Comparison of ENCODE assay signal across 1 cellular context in the genomic region with DNA sequence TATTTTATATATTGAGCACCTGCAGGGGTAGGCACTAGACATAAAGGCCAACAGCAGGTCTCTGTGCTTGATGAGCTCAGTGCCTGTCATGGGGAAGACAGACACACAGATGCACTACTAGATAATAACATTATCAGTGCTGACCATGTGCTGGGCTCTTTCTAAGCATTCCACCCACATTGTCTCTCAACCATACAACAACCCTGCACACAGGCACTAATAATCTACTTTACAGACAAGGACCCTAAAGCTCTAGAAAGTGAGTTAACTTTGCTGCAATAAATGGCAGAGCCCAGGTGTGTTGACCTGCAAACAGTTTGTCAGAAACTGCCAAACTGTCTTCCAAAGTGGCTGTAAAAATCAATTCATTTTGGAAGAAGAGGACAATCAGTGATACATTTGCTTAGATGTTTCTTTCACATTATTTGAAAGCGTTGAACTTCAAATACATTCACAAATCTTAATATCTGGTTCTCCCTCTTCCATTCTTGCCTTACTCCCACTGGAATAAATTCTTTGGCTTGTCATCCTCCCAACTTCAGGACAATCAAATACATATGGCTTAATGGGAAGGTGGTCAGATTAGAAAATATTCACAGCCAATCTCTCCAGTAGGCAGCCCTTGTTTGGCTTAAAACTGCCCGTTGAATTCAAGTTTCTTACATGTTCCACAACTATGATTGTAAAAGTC.
A peak's percentile ranks its signal among the peaks of the same experiment; 100 is the strongest.
TF ChIP-seq lines count a peak whose summit lies in the region.

No MANE protein-coding gene starts in this region.

TF ChIP-seq in K562, 482 proteins besides CTCF, POLR2A, EP300 and RAD21 (continued from another document and continues in another):
- TF ChIP-seq, protein P1, sequence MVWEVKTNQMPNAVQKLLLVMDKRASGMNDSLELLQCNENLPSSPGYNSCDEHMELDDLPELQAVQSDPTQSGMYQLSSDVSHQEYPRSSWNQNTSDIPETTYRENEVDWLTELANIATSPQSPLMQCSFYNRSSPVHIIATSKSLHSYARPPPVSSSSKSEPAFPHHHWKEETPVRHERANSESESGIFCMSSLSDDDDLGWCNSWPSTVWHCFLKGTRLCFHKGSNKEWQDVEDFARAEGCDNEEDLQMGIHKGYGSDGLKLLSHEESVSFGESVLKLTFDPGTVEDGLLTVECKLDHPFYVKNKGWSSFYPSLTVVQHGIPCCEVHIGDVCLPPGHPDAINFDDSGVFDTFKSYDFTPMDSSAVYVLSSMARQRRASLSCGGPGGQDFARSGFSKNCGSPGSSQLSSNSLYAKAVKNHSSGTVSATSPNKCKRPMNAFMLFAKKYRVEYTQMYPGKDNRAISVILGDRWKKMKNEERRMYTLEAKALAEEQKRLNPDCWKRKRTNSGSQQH (CRISPR knock-in tag; IDR thresholded peaks at IDR 0.05): no peak
- TF ChIP-seq ZNF408 (CRISPR knock-in tag; IDR thresholded peaks at IDR 0.05; ENCODE audit: low read depth) (no peak), ZNF124 (CRISPR knock-in tag; IDR thresholded peaks at IDR 0.05) (no peak), CREM (IDR thresholded peaks at IDR 0.05; ENCODE audit: low read depth) (peak; percentile 90), EZH2 (IDR thresholded peaks at IDR 0.05; ENCODE audit: borderline replicate concordance, low read depth, low read length) (no peak), TAF7 (tag; IDR thresholded peaks at IDR 0.05) (no peak), FOXJ3 (CRISPR knock-in tag; IDR thresholded peaks at IDR 0.05) (no peak), SMARCB1 (IDR thresholded peaks at IDR 0.05; ENCODE audit: insufficient read length, low read depth) (peak; percentile 99), MTA3 (IDR thresholded peaks at IDR 0.05; ENCODE audit: borderline replicate concordance) (peak; percentile 85), ZNF780A (CRISPR knock-in tag; IDR thresholded peaks at IDR 0.05) (no peak), ZNF589 (CRISPR knock-in tag; IDR thresholded peaks at IDR 0.05; ENCODE audit: low read depth) (peak; percentile 89), TAF1 (IDR thresholded peaks at IDR 0.05; ENCODE audit: control insufficient read depth, extremely low read depth, insufficient read depth, low read length, severe bottlenecking) (no peak), CAMTA2 (CRISPR knock-in tag; conservative IDR thresholded peaks at IDR 0.05) (no peak), ZC3H11A (IDR thresholded peaks at IDR 0.05; ENCODE audit: low read depth, low read length) (no peak), SMARCC2 (IDR thresholded peaks at IDR 0.05; ENCODE audit: low read depth) (peak; percentile 99), POU5F1 (IDR thresholded peaks at IDR 0.05; ENCODE audit: borderline replicate concordance, low read depth, low read length, partially characterized antibody) (no peak), MTA2 (IDR thresholded peaks at IDR 0.05; ENCODE audit: low read depth) (peak; percentile 99), RBBP5 (IDR thresholded peaks at IDR 0.05; ENCODE audit: borderline replicate concordance, insufficient read depth, low read length, poor library complexity, severe bottlenecking) (peak; percentile 96), MEF2D (tag; conservative IDR thresholded peaks at IDR 0.05; ENCODE audit: low read depth) (no peak), NFE2L1 (tag; IDR thresholded peaks at IDR 0.05; ENCODE audit: borderline replicate concordance, low read depth) (no peak), SAFB (IDR thresholded peaks at IDR 0.05; ENCODE audit: borderline replicate concordance, low read depth, low read length) (no peak), GABPB1 (CRISPR knock-in tag; IDR thresholded peaks at IDR 0.05) (no peak; the same call in 1 of the 2 replicates), ATF7 (IDR thresholded peaks at IDR 0.05) (peak; percentile 95), STAG1 (CRISPR knock-in tag; IDR thresholded peaks at IDR 0.05; ENCODE audit: borderline replicate concordance) (no peak), CHD4 (IDR thresholded peaks at IDR 0.05; ENCODE audit: insufficient read depth, insufficient replicate concordance, low read depth, low read length, poor library complexity, severe bottlenecking) (no peak), NFYB (IDR thresholded peaks at IDR 0.05; ENCODE audit: extremely low read depth, insufficient read length) (no peak), ZNF551 (CRISPR knock-in tag; IDR thresholded peaks at IDR 0.05) (no peak)
- TF ChIP-seq, protein P2, sequence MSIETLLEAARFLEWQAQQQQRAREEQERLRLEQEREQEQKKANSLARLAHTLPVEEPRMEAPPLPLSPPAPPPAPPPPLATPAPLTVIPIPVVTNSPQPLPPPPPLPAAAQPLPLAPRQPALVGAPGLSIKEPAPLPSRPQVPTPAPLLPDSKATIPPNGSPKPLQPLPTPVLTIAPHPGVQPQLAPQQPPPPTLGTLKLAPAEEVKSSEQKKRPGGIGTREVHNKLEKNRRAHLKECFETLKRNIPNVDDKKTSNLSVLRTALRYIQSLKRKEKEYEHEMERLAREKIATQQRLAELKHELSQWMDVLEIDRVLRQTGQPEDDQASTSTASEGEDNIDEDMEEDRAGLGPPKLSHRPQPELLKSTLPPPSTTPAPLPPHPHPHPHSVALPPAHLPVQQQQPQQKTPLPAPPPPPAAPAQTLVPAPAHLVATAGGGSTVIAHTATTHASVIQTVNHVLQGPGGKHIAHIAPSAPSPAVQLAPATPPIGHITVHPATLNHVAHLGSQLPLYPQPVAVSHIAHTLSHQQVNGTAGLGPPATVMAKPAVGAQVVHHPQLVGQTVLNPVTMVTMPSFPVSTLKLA (conservative IDR thresholded peaks at IDR 0.05): peak; percentile 83 to 92
- TF ChIP-seq, protein P3, sequence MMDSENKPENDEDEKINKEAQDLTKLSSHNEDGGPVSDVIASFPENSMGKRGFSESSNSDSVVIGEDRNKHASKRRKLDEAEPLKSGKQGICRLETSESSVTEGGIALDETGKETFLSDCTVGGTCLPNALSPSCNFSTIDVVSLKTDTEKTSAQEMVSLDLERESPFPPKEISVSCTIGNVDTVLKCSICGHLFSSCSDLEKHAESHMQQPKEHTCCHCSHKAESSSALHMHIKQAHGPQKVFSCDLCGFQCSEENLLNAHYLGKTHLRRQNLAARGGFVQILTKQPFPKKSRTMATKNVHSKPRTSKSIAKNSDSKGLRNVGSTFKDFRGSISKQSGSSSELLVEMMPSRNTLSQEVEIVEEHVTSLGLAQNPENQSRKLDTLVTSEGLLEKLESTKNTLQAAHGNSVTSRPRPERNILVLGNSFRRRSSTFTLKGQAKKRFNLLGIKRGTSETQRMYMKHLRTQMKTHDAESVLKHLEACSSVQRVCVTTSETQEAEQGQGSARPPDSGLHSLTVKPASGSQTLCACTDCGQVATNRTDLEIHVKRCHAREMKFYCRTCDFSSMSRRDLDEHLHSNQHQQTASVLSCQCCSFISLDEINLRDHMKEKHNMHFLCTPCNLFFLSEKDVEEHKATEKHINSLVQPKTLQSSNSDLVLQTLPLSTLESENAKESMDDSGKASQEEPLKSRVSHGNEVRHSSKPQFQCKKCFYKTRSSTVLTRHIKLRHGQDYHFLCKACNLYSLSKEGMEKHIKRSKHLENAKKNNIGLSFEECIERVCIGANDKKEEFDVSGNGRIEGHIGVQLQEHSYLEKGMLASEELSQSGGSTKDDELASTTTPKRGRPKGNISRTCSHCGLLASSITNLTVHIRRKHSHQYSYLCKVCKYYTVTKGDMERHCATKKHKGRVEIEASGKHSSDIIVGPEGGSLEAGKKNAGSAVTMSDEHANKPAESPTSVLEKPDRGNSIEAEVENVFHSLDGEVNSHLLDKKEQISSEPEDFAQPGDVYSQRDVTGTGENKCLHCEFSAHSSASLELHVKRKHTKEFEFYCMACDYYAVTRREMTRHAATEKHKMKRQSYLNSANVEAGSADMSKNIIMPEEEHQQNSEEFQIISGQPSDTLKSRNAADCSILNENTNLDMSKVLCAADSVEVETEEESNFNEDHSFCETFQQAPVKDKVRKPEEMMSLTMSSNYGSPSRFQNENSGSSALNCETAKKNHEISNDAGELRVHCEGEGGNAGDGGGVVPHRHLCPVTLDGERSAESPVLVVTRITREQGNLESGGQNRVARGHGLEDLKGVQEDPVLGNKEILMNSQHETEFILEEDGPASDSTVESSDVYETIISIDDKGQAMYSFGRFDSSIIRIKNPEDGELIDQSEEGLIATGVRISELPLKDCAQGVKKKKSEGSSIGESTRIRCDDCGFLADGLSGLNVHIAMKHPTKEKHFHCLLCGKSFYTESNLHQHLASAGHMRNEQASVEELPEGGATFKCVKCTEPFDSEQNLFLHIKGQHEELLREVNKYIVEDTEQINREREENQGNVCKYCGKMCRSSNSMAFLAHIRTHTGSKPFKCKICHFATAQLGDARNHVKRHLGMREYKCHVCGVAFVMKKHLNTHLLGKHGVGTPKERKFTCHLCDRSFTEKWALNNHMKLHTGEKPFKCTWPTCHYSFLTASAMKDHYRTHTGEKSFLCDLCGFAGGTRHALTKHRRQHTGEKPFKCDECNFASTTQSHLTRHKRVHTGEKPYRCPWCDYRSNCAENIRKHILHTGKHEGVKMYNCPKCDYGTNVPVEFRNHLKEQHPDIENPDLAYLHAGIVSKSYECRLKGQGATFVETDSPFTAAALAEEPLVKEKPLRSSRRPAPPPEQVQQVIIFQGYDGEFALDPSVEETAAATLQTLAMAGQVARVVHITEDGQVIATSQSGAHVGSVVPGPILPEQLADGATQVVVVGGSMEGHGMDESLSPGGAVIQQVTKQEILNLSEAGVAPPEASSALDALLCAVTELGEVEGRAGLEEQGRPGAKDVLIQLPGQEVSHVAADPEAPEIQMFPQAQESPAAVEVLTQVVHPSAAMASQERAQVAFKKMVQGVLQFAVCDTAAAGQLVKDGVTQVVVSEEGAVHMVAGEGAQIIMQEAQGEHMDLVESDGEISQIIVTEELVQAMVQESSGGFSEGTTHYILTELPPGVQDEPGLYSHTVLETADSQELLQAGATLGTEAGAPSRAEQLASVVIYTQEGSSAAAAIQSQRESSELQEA (IDR thresholded peaks at IDR 0.05; ENCODE audit: low read depth): no peak
- TF ChIP-seq, protein P4, sequence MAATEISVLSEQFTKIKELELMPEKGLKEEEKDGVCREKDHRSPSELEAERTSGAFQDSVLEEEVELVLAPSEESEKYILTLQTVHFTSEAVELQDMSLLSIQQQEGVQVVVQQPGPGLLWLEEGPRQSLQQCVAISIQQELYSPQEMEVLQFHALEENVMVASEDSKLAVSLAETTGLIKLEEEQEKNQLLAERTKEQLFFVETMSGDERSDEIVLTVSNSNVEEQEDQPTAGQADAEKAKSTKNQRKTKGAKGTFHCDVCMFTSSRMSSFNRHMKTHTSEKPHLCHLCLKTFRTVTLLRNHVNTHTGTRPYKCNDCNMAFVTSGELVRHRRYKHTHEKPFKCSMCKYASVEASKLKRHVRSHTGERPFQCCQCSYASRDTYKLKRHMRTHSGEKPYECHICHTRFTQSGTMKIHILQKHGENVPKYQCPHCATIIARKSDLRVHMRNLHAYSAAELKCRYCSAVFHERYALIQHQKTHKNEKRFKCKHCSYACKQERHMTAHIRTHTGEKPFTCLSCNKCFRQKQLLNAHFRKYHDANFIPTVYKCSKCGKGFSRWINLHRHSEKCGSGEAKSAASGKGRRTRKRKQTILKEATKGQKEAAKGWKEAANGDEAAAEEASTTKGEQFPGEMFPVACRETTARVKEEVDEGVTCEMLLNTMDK (IDR thresholded peaks at IDR 0.05; ENCODE audit: borderline replicate concordance, insufficient read depth, low read depth, low read length, poor library complexity, severe bottlenecking): no peak
- TF ChIP-seq, protein P5, sequence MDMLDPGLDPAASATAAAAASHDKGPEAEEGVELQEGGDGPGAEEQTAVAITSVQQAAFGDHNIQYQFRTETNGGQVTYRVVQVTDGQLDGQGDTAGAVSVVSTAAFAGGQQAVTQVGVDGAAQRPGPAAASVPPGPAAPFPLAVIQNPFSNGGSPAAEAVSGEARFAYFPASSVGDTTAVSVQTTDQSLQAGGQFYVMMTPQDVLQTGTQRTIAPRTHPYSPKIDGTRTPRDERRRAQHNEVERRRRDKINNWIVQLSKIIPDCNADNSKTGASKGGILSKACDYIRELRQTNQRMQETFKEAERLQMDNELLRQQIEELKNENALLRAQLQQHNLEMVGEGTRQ (CRISPR knock-in tag; IDR thresholded peaks at IDR 0.05): no peak
- TF ChIP-seq, protein P6, sequence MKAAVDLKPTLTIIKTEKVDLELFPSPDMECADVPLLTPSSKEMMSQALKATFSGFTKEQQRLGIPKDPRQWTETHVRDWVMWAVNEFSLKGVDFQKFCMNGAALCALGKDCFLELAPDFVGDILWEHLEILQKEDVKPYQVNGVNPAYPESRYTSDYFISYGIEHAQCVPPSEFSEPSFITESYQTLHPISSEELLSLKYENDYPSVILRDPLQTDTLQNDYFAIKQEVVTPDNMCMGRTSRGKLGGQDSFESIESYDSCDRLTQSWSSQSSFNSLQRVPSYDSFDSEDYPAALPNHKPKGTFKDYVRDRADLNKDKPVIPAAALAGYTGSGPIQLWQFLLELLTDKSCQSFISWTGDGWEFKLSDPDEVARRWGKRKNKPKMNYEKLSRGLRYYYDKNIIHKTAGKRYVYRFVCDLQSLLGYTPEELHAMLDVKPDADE (conservative IDR thresholded peaks at IDR 0.05; ENCODE audit: control insufficient read depth, low read depth, low read length): no peak
- TF ChIP-seq, protein P7, sequence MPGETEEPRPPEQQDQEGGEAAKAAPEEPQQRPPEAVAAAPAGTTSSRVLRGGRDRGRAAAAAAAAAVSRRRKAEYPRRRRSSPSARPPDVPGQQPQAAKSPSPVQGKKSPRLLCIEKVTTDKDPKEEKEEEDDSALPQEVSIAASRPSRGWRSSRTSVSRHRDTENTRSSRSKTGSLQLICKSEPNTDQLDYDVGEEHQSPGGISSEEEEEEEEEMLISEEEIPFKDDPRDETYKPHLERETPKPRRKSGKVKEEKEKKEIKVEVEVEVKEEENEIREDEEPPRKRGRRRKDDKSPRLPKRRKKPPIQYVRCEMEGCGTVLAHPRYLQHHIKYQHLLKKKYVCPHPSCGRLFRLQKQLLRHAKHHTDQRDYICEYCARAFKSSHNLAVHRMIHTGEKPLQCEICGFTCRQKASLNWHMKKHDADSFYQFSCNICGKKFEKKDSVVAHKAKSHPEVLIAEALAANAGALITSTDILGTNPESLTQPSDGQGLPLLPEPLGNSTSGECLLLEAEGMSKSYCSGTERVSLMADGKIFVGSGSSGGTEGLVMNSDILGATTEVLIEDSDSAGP (CRISPR knock-in tag; IDR thresholded peaks at IDR 0.05): no peak
- TF ChIP-seq, protein P8, sequence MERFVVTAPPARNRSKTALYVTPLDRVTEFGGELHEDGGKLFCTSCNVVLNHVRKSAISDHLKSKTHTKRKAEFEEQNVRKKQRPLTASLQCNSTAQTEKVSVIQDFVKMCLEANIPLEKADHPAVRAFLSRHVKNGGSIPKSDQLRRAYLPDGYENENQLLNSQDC (CRISPR knock-in tag; IDR thresholded peaks at IDR 0.05): no peak
- TF ChIP-seq, protein P9, sequence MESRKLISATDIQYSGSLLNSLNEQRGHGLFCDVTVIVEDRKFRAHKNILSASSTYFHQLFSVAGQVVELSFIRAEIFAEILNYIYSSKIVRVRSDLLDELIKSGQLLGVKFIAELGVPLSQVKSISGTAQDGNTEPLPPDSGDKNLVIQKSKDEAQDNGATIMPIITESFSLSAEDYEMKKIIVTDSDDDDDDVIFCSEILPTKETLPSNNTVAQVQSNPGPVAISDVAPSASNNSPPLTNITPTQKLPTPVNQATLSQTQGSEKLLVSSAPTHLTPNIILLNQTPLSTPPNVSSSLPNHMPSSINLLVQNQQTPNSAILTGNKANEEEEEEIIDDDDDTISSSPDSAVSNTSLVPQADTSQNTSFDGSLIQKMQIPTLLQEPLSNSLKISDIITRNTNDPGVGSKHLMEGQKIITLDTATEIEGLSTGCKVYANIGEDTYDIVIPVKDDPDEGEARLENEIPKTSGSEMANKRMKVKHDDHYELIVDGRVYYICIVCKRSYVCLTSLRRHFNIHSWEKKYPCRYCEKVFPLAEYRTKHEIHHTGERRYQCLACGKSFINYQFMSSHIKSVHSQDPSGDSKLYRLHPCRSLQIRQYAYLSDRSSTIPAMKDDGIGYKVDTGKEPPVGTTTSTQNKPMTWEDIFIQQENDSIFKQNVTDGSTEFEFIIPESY (CRISPR knock-in tag; IDR thresholded peaks at IDR 0.05): 0 out of 2 replicates have a peak, but pooled peaks have one; percentile 26
